In genomic region chr18:49226935-49227334, GRCh38 we compare ENCODE assay signal across 18 cellular contexts.
A peak's percentile ranks its signal among the peaks of the same experiment; 100 is the strongest.
DNase-seq lines count a peak whose midpoint lies in the region; ATAC-seq, FAIRE-seq and TF ChIP-seq lines count a peak whose summit lies in the region.
"Had no signal": no experiment of that assay in that cellular context is flagged by ENCODE, and none has a peak within 500 bp of the region (broad histone marks: within the 10 kb centered on the region; RNA-seq: fewer than 3 reads in every experiment).

No MANE protein-coding gene starts in this region.

- in situ Hi-C loops in K562 (cut with MboI): no loop called here

- CTCF ChIA-PET in activated CD4-positive, alpha-beta memory T cell treated with anti-CD3 and anti-CD28 coated beads, Interleukin-2, amount 10 ng/mL, durations not matched to agents 7 days and 5 days (lab: Charles Lee): interaction anchor here (1.6 to 2.0 kb wide), 2 partner anchors 12 to 65 kb away, joined by 5 to 11 read pairs; no protein-coding TSS in a partner anchor
- CTCF ChIA-PET in activated CD4-positive, alpha-beta memory T cell treated with anti-CD3 and anti-CD28 coated beads for 36 hours (lab: Charles Lee): interaction anchor here (1.0 kb wide), 1 partner anchor 11 kb away, joined by 4 read pairs; no protein-coding TSS in a partner anchor
- CTCF ChIA-PET in K562 (lab: Yijun Ruan, JAX; ENCODE audit: low intra/inter-chr PET ratio): no interaction called here

- POLR2A ChIA-PET in activated CD4-positive, alpha-beta memory T cell treated with anti-CD3 and anti-CD28 coated beads, Interleukin-2, amount 10 ng/mL, durations not matched to agents 7 days and 5 days (lab: Charles Lee): interaction anchor here (1.1 to 2.0 kb wide), 5 partner anchors 12 to 302 kb away, joined by 5 to 9 read pairs (median 6); no protein-coding TSS in a partner anchor
- POLR2A ChIA-PET in activated CD4-positive, alpha-beta memory T cell treated with anti-CD3 and anti-CD28 coated beads for 36 hours (lab: Charles Lee): interaction anchor here (1.1 to 1.2 kb wide), 2 partner anchors 50 to 65 kb away, joined by 3 to 4 read pairs; no protein-coding TSS in a partner anchor
- POLR2A ChIA-PET in K562 (lab: Yijun Ruan, JAX): no interaction called here

- no peaks in the 10 kb centered on the region for H3K9me1 ChIP-seq in K562 (ENCODE audit: control insufficient read depth, insufficient read depth, low read length)

- H3K4me3 Mint-ChIP-seq in activated CD4-positive, alpha-beta memory T cell treated with anti-CD3 and anti-CD28 coated beads, Interleukin-2, amount 10 ng/mL, durations not matched to agents 7 days and 5 days: no peak overlapping the region
- no peak overlapping the region for H3K4me3 Mint-ChIP-seq in activated CD4-positive, alpha-beta memory T cell treated with anti-CD3 and anti-CD28 coated beads for 36 hours
- no peak overlapping the region for H3K4me3 Mint-ChIP-seq in nephron
- H3K4me3 Mint-ChIP-seq: CD14-positive monocyte had no signal

- no peak overlapping the region for H3K9ac ChIP-seq in K562 (ENCODE audit: insufficient read depth in 1 of 2, low read depth in 2 of 2, low read length in 2 of 2)

- no peak overlapping the region for H3K27ac ChIP-seq in K562 (ENCODE audit: extremely low read depth, low read depth, low read length)
- H3K27ac ChIP-seq: SJCRH30 had no signal

- no TSS peak for BruUV-seq in K562 (replicated peaks; lab: Mats Ljungman, UMichigan)

- no peaks in the 10 kb centered on the region for H3K79me2 ChIP-seq in K562 (ENCODE audit: control insufficient read depth, insufficient read depth, low read length)

- H2AFZ ChIP-seq in K562 (ENCODE audit: low read depth, low read length): no peak overlapping the region

- H3K4me3 ChIP-seq in K562: no peak overlapping the region
- H3K4me3 ChIP-seq: SJCRH30 had no signal

- H3K4me2 ChIP-seq in K562 (ENCODE audit: insufficient read depth, low read length): no peak overlapping the region

- TF ChIP-seq RAD21 in K562 (CRISPR knock-in tag; conservative IDR thresholded peaks at IDR 0.05 in 1 of 2, IDR thresholded peaks at IDR 0.05 in 1 of 2): no peak

- H3K27ac Mint-ChIP-seq in activated CD4-positive, alpha-beta memory T cell treated with anti-CD3 and anti-CD28 coated beads, Interleukin-2, amount 10 ng/mL, durations not matched to agents 7 days and 5 days: peak overlapping the region; percentile 17
- H3K27ac Mint-ChIP-seq in activated CD4-positive, alpha-beta memory T cell treated with anti-CD3 and anti-CD28 coated beads for 36 hours: no peak overlapping the region
- peak overlapping the region; percentile 41 to 64 (median 63) for H3K27ac Mint-ChIP-seq in nephron

- H3K4me1 ChIP-seq in K562 (replicated peaks in 1 of 2; ENCODE audit: control insufficient read depth in 2 of 2, insufficient read depth in 2 of 2, low read length in 2 of 2): peaks cover 0 to 7% of the 10 kb centered on the region in 2 experiments; a peak in 2 of 5 replicates
- H3K4me1 ChIP-seq: SJCRH30 had no signal

- no peaks in the 10 kb centered on the region for H3K27me3 ChIP-seq in K562 (ENCODE audit: control insufficient read depth in 2 of 2, insufficient read depth in 2 of 2, low read length in 2 of 2)
- H3K27me3 ChIP-seq: SJCRH30 had no signal

- no peaks in the 10 kb centered on the region for H3K9me3 ChIP-seq in K562 (replicated peaks; ENCODE audit: control insufficient read depth, insufficient read depth, low read depth, low read length)
- H3K9me3 ChIP-seq: SJCRH30 had no signal

- H3K4me1 Mint-ChIP-seq in activated CD4-positive, alpha-beta memory T cell treated with anti-CD3 and anti-CD28 coated beads, Interleukin-2, amount 10 ng/mL, durations not matched to agents 7 days and 5 days: peaks cover 46% of the 10 kb centered on the region
- peaks cover 23% of the 10 kb centered on the region for H3K4me1 Mint-ChIP-seq in activated CD4-positive, alpha-beta memory T cell treated with anti-CD3 and anti-CD28 coated beads for 36 hours (ENCODE audit: low read depth)
- peaks cover 44% of the 10 kb centered on the region for H3K4me1 Mint-ChIP-seq in nephron

- TF ChIP-seq CTCF in D721Med (IDR thresholded peaks at IDR 0.05; ENCODE audit: insufficient read depth, missing control alignments): no peak
- TF ChIP-seq CTCF in K562 (IDR thresholded peaks at IDR 0.05 in 2 of 3, conservative IDR thresholded peaks at IDR 0.05 in 1 of 3; ENCODE audit: insufficient read depth in 2 of 3, low read depth in 1 of 3, low read length in 3 of 3): no peak
- TF ChIP-seq CTCF in nephron (IDR thresholded peaks at IDR 0.05; ENCODE audit: unreplicated experiment in 3 of 3): no peak

- 13% methylated on average over 1 of the region's 1 CpG for WGBS in K562 (ENCODE audit: insufficient coverage, low coverage, missing lambda C conversion rate)

- TF ChIP-seq EP300 in K562 (IDR thresholded peaks at IDR 0.05; ENCODE audit: low read length): no peak

- no peaks in the 10 kb centered on the region for H3K36me3 ChIP-seq in K562 (ENCODE audit: control insufficient read depth, insufficient read depth, low read length)
- H3K36me3 ChIP-seq: SJCRH30 had no signal

- intact Hi-C loops in activated CD4-positive, alpha-beta memory T cell treated with anti-CD3 and anti-CD28 coated beads for 36 hours (cut with micrococcal nuclease): loop anchor here (1.0 to 2.0 kb wide), 2 partner anchors 54 to 66 kb away; no protein-coding TSS in a partner anchor
- intact Hi-C loops in K562 (cut with micrococcal nuclease): no loop called here

- peaks cover 20% of the 10 kb centered on the region for H3K36me3 Mint-ChIP-seq in activated CD4-positive, alpha-beta memory T cell treated with anti-CD3 and anti-CD28 coated beads, Interleukin-2, amount 10 ng/mL, durations not matched to agents 7 days and 5 days (ENCODE audit: low read depth)
- H3K36me3 Mint-ChIP-seq in activated CD4-positive, alpha-beta memory T cell treated with anti-CD3 and anti-CD28 coated beads for 36 hours: peaks cover 12% of the 10 kb centered on the region
- H3K36me3 Mint-ChIP-seq in nephron (ENCODE audit: low read depth): peaks cover 10% of the 10 kb centered on the region

- no peak for ATAC-seq in K562
- ATAC-seq in GM19452 (IDR thresholded peaks at IDR 0.05; ENCODE audit: unreplicated experiment): no peak

- FAIRE-seq in D721Med (lab: Jason Lieb, UNC) (peak; percentile 16), K562 (lab: Jason Lieb, UNC) (no peak)

- DNase-seq in activated CD4-positive, alpha-beta memory T cell treated with anti-CD3 and anti-CD28 coated beads, Interleukin-2, amount 10 ng/mL, durations not matched to agents 7 days and 5 days: no peak
- no peak for DNase-seq in activated CD4-positive, alpha-beta memory T cell treated with anti-CD3 and anti-CD28 coated beads for 36 hours
- DNase-seq in D721Med (ENCODE audit: insufficient read length, low spot score) (no peak), K562 (ENCODE audit: extremely low read depth in 1 of 4, low spot score in 3 of 4) (no peak), mesenteric fat pad (ENCODE audit: low spot score) (no peak)
- no peak for DNase-seq in stimulated activated CD4-positive, alpha-beta T cell treated with anti-CD3 and anti-CD28 coated beads, Interleukin-2, amount 100 ng/mL, for 48 hours
- DNase-seq: ACHN, AML-193, HCEC 1CT, KBM-7, NCI-H1436, NCI-H2029, NCI-H2171, NCI-H748 treated with DMSO at 0.1 percent for 48 hours, SJCRH30 had no signal

- H3K9me3 Mint-ChIP-seq in activated CD4-positive, alpha-beta memory T cell treated with anti-CD3 and anti-CD28 coated beads, Interleukin-2, amount 10 ng/mL, durations not matched to agents 7 days and 5 days: peaks cover 2% of the 10 kb centered on the region
- H3K9me3 Mint-ChIP-seq in activated CD4-positive, alpha-beta memory T cell treated with anti-CD3 and anti-CD28 coated beads for 36 hours: no peaks in the 10 kb centered on the region
- no peaks in the 10 kb centered on the region for H3K9me3 Mint-ChIP-seq in nephron

- no peak for TF ChIP-seq POLR2A in K562 (conservative IDR thresholded peaks at IDR 0.05)

- no peaks in the 10 kb centered on the region for H4K20me1 ChIP-seq in K562 (replicated peaks; ENCODE audit: control insufficient read depth, insufficient read depth, low read length)

- H3K27me3 Mint-ChIP-seq in activated CD4-positive, alpha-beta memory T cell treated with anti-CD3 and anti-CD28 coated beads, Interleukin-2, amount 10 ng/mL, durations not matched to agents 7 days and 5 days: no peaks in the 10 kb centered on the region
- H3K27me3 Mint-ChIP-seq in activated CD4-positive, alpha-beta memory T cell treated with anti-CD3 and anti-CD28 coated beads for 36 hours: no peaks in the 10 kb centered on the region
- no peaks in the 10 kb centered on the region for H3K27me3 Mint-ChIP-seq in nephron (ENCODE audit: low read depth)

TF ChIP-seq in K562, 482 proteins besides CTCF, POLR2A, EP300 and RAD21:
- TF ChIP-seq MAFG (tag; conservative IDR thresholded peaks at IDR 0.05): peak; percentile 60
- TF ChIP-seq ZNF780A (CRISPR knock-in tag; IDR thresholded peaks at IDR 0.05): no peak
- peak; percentile 80 for TF ChIP-seq MAFF (IDR thresholded peaks at IDR 0.05; ENCODE audit: low read length)
- TF ChIP-seq SMAD3 (CRISPR knock-in tag; conservative IDR thresholded peaks at IDR 0.05): no peak
- peak; percentile 79 for TF ChIP-seq MAFK (IDR thresholded peaks at IDR 0.05; ENCODE audit: low read length)
- peak; percentile 71 for TF ChIP-seq C11orf30 (IDR thresholded peaks at IDR 0.05; ENCODE audit: low read depth)
- peak; percentile 85 for TF ChIP-seq ZNF316 (IDR thresholded peaks at IDR 0.05)
